In genomic region chr4:87849612-87850011, GRCh38 we compare ENCODE assay signal across 17 cellular contexts. TPM values are rescaled to one million over a fixed set of nuclear protein-coding genes. Genes with fewer than 3 reads are reported as not detected.
DNase-seq lines count a peak whose midpoint lies in the region; ATAC-seq, FAIRE-seq and TF ChIP-seq lines count a peak whose summit lies in the region.
"Had no signal": no experiment of that assay in that cellular context is flagged by ENCODE, and none has a peak within 500 bp of the region (broad histone marks: within the 10 kb centered on the region; RNA-seq: fewer than 3 reads in every experiment).

No MANE protein-coding gene starts in this region.

- no peaks in the 10 kb centered on the region for H3K36me3 ChIP-seq in astrocyte (ENCODE audit: insufficient read depth, low read length)
- H3K36me3 ChIP-seq: cardiac muscle cell, esophagus muscularis mucosa, Peyer's patch had no signal

- H3K9ac ChIP-seq in astrocyte (ENCODE audit: low read length) = no peak overlapping the region

- H3K9me3 Mint-ChIP-seq in astrocyte (ENCODE audit: unreplicated experiment) (no peaks in the 10 kb centered on the region), mesothelial cell of epicardium (no peaks in the 10 kb centered on the region)
- H3K9me3 Mint-ChIP-seq: activated T-helper 1 cell treated with anti-CD3 and anti-CD28 coated beads, Interleukin-12 subunit alpha, Interleukin-12 subunit beta, Interleukin-2, Interleukin-4 antibody, amounts not matched to agents 30 ng/mL and 10 ng/mL and 1 ng/mL, durations not matched to agents 14 hours and 24 hours and 36 hours; CD4-positive, alpha-beta memory T cell; stimulated activated effector memory CD8-positive, alpha-beta T cell treated with anti-CD3 and anti-CD28 coated beads, Interleukin-12 subunit alpha, Interleukin-12 subunit beta, amount 100 ng/mL, for 72 hours had no signal

- peak overlapping the region; percentile 26 for H3K4me2 ChIP-seq in astrocyte (ENCODE audit: low read length)

- H2AFZ ChIP-seq in astrocyte (ENCODE audit: low read depth, low read length) = no peak overlapping the region

- no peaks in the 10 kb centered on the region for H4K20me1 ChIP-seq in astrocyte (ENCODE audit: insufficient read depth, low read length)

- DNase-seq in EL (peak; percentile 24), NOMO-1 (lab: John Stamatoyannopoulos, UW; ENCODE audit: unreplicated experiment in 2 of 2) (peak; percentile 74 to 87), astrocyte (ENCODE audit: low read depth) (peak; percentile 31), midbrain (lab: John Stamatoyannopoulos, UW) (peak; percentile 22), mesothelial cell of epicardium (ENCODE audit: low spot score in 2 of 2, unreplicated experiment in 2 of 2) (no peak)
- DNase-seq in effector CD4-positive, alpha-beta T cell = no peak
- DNase-seq in activated CD4-positive, alpha-beta T cell treated with anti-CD3 and anti-CD28 coated beads, Interleukin-2, amount 50 U/mL, for 4 hours = no peak
- DNase-seq: occipital lobe had no signal

- H3K4me1 ChIP-seq in astrocyte (ENCODE audit: insufficient read depth, low read length) = peaks cover 3% of the 10 kb centered on the region

- H3K27me3 Mint-ChIP-seq in astrocyte (ENCODE audit: low read depth, unreplicated experiment) (no peaks in the 10 kb centered on the region), mesothelial cell of epicardium (ENCODE audit: low read depth) (peaks cover 10% of the 10 kb centered on the region)

- H3K79me2 ChIP-seq in astrocyte (ENCODE audit: insufficient read depth, low read length) = no peaks in the 10 kb centered on the region

- no peak overlapping the region for H3K4me3 ChIP-seq in astrocyte (ENCODE audit: insufficient read depth, low read depth, low read length)
- H3K4me3 ChIP-seq: cardiac muscle cell, Peyer's patch had no signal

- H3K4me3 Mint-ChIP-seq in astrocyte (ENCODE audit: unreplicated experiment) (no peak overlapping the region), mesothelial cell of epicardium (no peak overlapping the region)
- H3K4me3 Mint-ChIP-seq: activated T-helper 1 cell treated with anti-CD3 and anti-CD28 coated beads, Interleukin-12 subunit alpha, Interleukin-12 subunit beta, Interleukin-2, Interleukin-4 antibody, amounts not matched to agents 30 ng/mL and 10 ng/mL and 1 ng/mL, durations not matched to agents 14 hours and 24 hours and 36 hours had no signal

- no peak overlapping the region for H3K27ac Mint-ChIP-seq in astrocyte (ENCODE audit: unreplicated experiment)
- no peak overlapping the region for H3K27ac Mint-ChIP-seq in mesothelial cell of epicardium
- H3K27ac Mint-ChIP-seq: activated T-helper 1 cell treated with anti-CD3 and anti-CD28 coated beads, Interleukin-12 subunit alpha, Interleukin-12 subunit beta, Interleukin-2, Interleukin-4 antibody, amounts not matched to agents 30 ng/mL and 10 ng/mL and 1 ng/mL, durations not matched to agents 14 hours and 24 hours and 36 hours; CD4-positive, alpha-beta memory T cell; stimulated activated effector memory CD8-positive, alpha-beta T cell treated with anti-CD3 and anti-CD28 coated beads, Interleukin-12 subunit alpha, Interleukin-12 subunit beta, amount 100 ng/mL, for 72 hours had no signal

- TF ChIP-seq CTCF in astrocyte (IDR thresholded peaks at IDR 0.05; ENCODE audit: insufficient read depth, low read depth, low read length) (no peak), mesothelial cell of epicardium (IDR thresholded peaks at IDR 0.05; ENCODE audit: unreplicated experiment) (no peak)

- H3K36me3 Mint-ChIP-seq in astrocyte (ENCODE audit: low read depth, unreplicated experiment) = no peaks in the 10 kb centered on the region
- H3K36me3 Mint-ChIP-seq in mesothelial cell of epicardium = no peaks in the 10 kb centered on the region
- H3K36me3 Mint-ChIP-seq: CD4-positive, alpha-beta memory T cell; stimulated activated effector memory CD8-positive, alpha-beta T cell treated with anti-CD3 and anti-CD28 coated beads, Interleukin-12 subunit alpha, Interleukin-12 subunit beta, amount 100 ng/mL, for 72 hours had no signal

- no peak for ATAC-seq in GM19397 (IDR thresholded peaks at IDR 0.05; ENCODE audit: unreplicated experiment)

- FAIRE-seq in astrocyte (lab: Jason Lieb, UNC) = peak; percentile 5
- FAIRE-seq: HTR-8/SVneo had no signal

- H3K4me1 Mint-ChIP-seq in astrocyte (ENCODE audit: low read depth, unreplicated experiment) = peaks cover 4% of the 10 kb centered on the region
- peaks cover 21% of the 10 kb centered on the region for H3K4me1 Mint-ChIP-seq in mesothelial cell of epicardium

- no peak overlapping the region for H3K27ac ChIP-seq in astrocyte (ENCODE audit: low read depth, low read length)
- H3K27ac ChIP-seq: cardiac muscle cell, Peyer's patch had no signal

- H3K9me3 ChIP-seq in astrocyte (ENCODE audit: insufficient read depth, low read depth, low read length) = no peaks in the 10 kb centered on the region
- H3K9me3 ChIP-seq: esophagus muscularis mucosa, Peyer's patch had no signal

- H3K27me3 ChIP-seq in astrocyte (ENCODE audit: insufficient read depth, low read length) = no peaks in the 10 kb centered on the region
- H3K27me3 ChIP-seq: cardiac muscle cell, esophagus muscularis mucosa, Peyer's patch had no signal

RNA-seq across cellular contexts. Expression of gene MEPE, which starts 16.8 kb away (rescaled TPM):
- total RNA-seq in astrocyte = not detected in 2 replicates
- not detected in 3 replicates for total RNA-seq in mesothelial cell of epicardium
- total RNA-seq: activated T-helper 1 cell treated with anti-CD3 and anti-CD28 coated beads, Interleukin-12 subunit alpha, Interleukin-12 subunit beta, Interleukin-2, Interleukin-4 antibody, amounts not matched to agents 30 ng/mL and 10 ng/mL and 1 ng/mL, durations not matched to agents 14 hours and 24 hours and 36 hours; cardiac muscle cell; CD4-positive, alpha-beta memory T cell; esophagus muscularis mucosa; kidney epithelial cell; Peyer's patch had no signal

RNA-seq across cellular contexts. Expression of gene IBSP, which starts 50.3 kb away (rescaled TPM):
- not detected in 2 replicates for total RNA-seq in astrocyte
- total RNA-seq in mesothelial cell of epicardium = not detected in 3 replicates
- total RNA-seq: activated T-helper 1 cell treated with anti-CD3 and anti-CD28 coated beads, Interleukin-12 subunit alpha, Interleukin-12 subunit beta, Interleukin-2, Interleukin-4 antibody, amounts not matched to agents 30 ng/mL and 10 ng/mL and 1 ng/mL, durations not matched to agents 14 hours and 24 hours and 36 hours; cardiac muscle cell; CD4-positive, alpha-beta memory T cell; esophagus muscularis mucosa; kidney epithelial cell; occipital lobe; Peyer's patch had no signal

Comparison
In these comparisons a context has a peak if more than half of its experiments do, and no peak if none do; other contexts are left out.
1. DNase-seq: peak in EL (single experiment), NOMO-1 (2 of 2), astrocyte (single experiment) and midbrain (single experiment); none in effector CD4-positive, alpha-beta T cell (single experiment), mesothelial cell of epicardium (0 of 2) and activated CD4-positive, alpha-beta T cell treated with anti-CD3 and anti-CD28 coated beads, Interleukin-2, amount 50 U/mL, for 4 hours (0 of 2).